Comparison of ENCODE assay signal across 20 cellular contexts in the genomic region with DNA sequence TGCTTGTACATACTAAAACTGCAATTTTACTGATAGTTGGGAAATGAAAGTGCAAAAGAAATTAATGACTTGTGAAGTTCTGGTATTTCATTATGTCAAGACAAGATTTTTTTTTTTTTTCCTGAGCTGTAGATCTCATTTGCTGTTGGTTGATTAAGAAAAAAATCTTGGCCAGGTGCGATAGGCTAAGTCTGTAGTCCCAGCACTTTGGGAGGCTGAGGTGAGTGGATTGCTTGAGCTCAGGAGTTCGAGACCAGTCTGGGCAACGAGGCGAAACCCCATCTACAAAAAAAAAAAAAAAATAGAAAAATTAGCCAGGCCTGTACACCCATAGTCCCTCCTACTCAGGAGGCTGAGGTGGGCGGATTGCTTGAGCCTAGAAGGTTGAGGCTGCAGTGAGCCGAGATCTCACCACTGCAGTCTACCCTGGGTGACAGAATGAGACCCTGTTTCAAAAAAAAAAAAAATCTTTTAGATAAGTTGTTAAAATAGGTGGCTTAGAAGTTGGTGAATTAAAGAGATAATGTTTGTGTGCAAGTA. TPM values are rescaled to one million over a fixed set of nuclear protein-coding genes. Genes with fewer than 3 reads are reported as not detected.
DNase-seq lines count a peak whose midpoint lies in the region; ATAC-seq and TF ChIP-seq lines count a peak whose summit lies in the region.
"Had no signal": no experiment of that assay in that cellular context is flagged by ENCODE, and none has a peak within 500 bp of the region (broad histone marks: within the 10 kb centered on the region; RNA-seq: fewer than 3 reads in every experiment).

No MANE protein-coding gene starts in this region.

- intact Hi-C loops in activated CD4-positive, alpha-beta T cell treated with anti-CD3 and anti-CD28 coated beads for 36 hours (cut with DNase I, micrococcal nuclease), result loop anchor here in 1 of 2 experiments (2.0 kb wide), 1 partner anchor 13 kb away; no protein-coding TSS in a partner anchor
- intact Hi-C loops in activated CD8-positive, alpha-beta T cell treated with anti-CD3 and anti-CD28 coated beads for 36 hours (cut with micrococcal nuclease), result loop anchor here (2.0 kb wide), 1 partner anchor 13 kb away; no protein-coding TSS in a partner anchor
- intact Hi-C loops in natural killer cell (cut with micrococcal nuclease), result loop anchor here (5.0 kb wide), 1 partner anchor 69 kb away; no protein-coding TSS in a partner anchor

- peak overlapping the region; percentile 84 for H3K27ac Mint-ChIP-seq in activated CD4-positive, alpha-beta T cell treated with anti-CD3 and anti-CD28 coated beads for 36 hours
- H3K27ac Mint-ChIP-seq in activated CD8-positive, alpha-beta T cell treated with anti-CD3 and anti-CD28 coated beads for 36 hours, result peak overlapping the region; percentile 89
- H3K27ac Mint-ChIP-seq in natural killer cell, result peak overlapping the region; percentile 73 to 93
- H3K27ac Mint-ChIP-seq: GM23338 had no signal

- TF ChIP-seq CTCF in activated CD8-positive, alpha-beta T cell treated with anti-CD3 and anti-CD28 coated beads for 36 hours (IDR thresholded peaks at IDR 0.05), result no peak
- TF ChIP-seq CTCF in natural killer cell (IDR thresholded peaks at IDR 0.05), result no peak

- CTCF ChIA-PET in activated CD4-positive, alpha-beta T cell treated with anti-CD3 and anti-CD28 coated beads for 36 hours (lab: Charles Lee), result interaction anchor here (0.7 to 3.1 kb wide), 4 partner anchors 11 to 113 kb away, joined by 3 to 33 read pairs (median 4); a partner anchor contains a TSS
- CTCF ChIA-PET in activated CD8-positive, alpha-beta T cell treated with anti-CD3 and anti-CD28 coated beads for 36 hours (lab: Charles Lee), result interaction anchor here (0.6 to 1.4 kb wide), 3 partner anchors 11 to 106 kb away, joined by 3 read pairs; no protein-coding TSS in a partner anchor

- peaks cover 86% of the 10 kb centered on the region for H3K4me1 Mint-ChIP-seq in activated CD4-positive, alpha-beta T cell treated with anti-CD3 and anti-CD28 coated beads for 36 hours
- H3K4me1 Mint-ChIP-seq in activated CD8-positive, alpha-beta T cell treated with anti-CD3 and anti-CD28 coated beads for 36 hours (ENCODE audit: low read depth), result peaks cover 74% of the 10 kb centered on the region
- peaks cover 79 to 81% of the 10 kb centered on the region in 2 donors for H3K4me1 Mint-ChIP-seq in natural killer cell

- H3K36me3 Mint-ChIP-seq in activated CD4-positive, alpha-beta T cell treated with anti-CD3 and anti-CD28 coated beads for 36 hours (ENCODE audit: low read depth), result peaks cover 44% of the 10 kb centered on the region
- peaks cover 50% of the 10 kb centered on the region for H3K36me3 Mint-ChIP-seq in activated CD8-positive, alpha-beta T cell treated with anti-CD3 and anti-CD28 coated beads for 36 hours (ENCODE audit: low read depth)
- no peaks in the 10 kb centered on the region for H3K36me3 Mint-ChIP-seq in natural killer cell

- no peaks in the 10 kb centered on the region for H3K9me3 Mint-ChIP-seq in activated CD4-positive, alpha-beta T cell treated with anti-CD3 and anti-CD28 coated beads for 36 hours (ENCODE audit: low read depth)
- H3K9me3 Mint-ChIP-seq in activated CD8-positive, alpha-beta T cell treated with anti-CD3 and anti-CD28 coated beads for 36 hours, result peaks cover 2% of the 10 kb centered on the region
- H3K9me3 Mint-ChIP-seq in natural killer cell, result no peaks in the 10 kb centered on the region

- ATAC-seq in activated CD4-positive, alpha-beta T cell treated with anti-CD3 and anti-CD28 coated beads for 36 hours, result no peak
- peak; percentile 34 for ATAC-seq in HG02885 (IDR thresholded peaks at IDR 0.05; ENCODE audit: poor library complexity, unreplicated experiment)
- ATAC-seq in activated CD8-positive, alpha-beta T cell treated with anti-CD3 and anti-CD28 coated beads for 36 hours, result peak; percentile 14
- ATAC-seq in natural killer cell, result no peak
- ATAC-seq: body of pancreas, GM23338, right lobe of liver had no signal

- peak; percentile 50 for DNase-seq in activated CD4-positive, alpha-beta T cell treated with anti-CD3 and anti-CD28 coated beads for 36 hours
- DNase-seq in activated CD4-positive, alpha-beta T cell treated with anti-CD3 and anti-CD28 coated beads for 1 hour, result no peak
- peak; percentile 80 for DNase-seq in activated CD8-positive, alpha-beta T cell treated with anti-CD3 and anti-CD28 coated beads for 36 hours
- DNase-seq in natural killer cell (no peak), NCI-H1417 treated with DMSO at 0.1 percent for 48 hours (lab: John Stamatoyannopoulos, UW) (no peak), HCEC 1CT (no peak), T1000 (lab: John Stamatoyannopoulos, UW) (no peak)
- DNase-seq: body of pancreas; C1 segment of cervical spinal cord; cortex of kidney; erythroblast; kidney; NCI-H187; NCI-H524; right lobe of liver; SK-N-SH; stimulated activated CD4-positive, alpha-beta T cell treated with anti-CD3 and anti-CD28 coated beads, Interleukin-2, amount 100 ng/mL, for 24 hours; thyroid gland had no signal

- POLR2A ChIA-PET in activated CD4-positive, alpha-beta T cell treated with anti-CD3 and anti-CD28 coated beads for 36 hours (lab: Charles Lee), result interaction anchor here (0.6 to 2.3 kb wide), 3 partner anchors 12 to 118 kb away, joined by 3 to 10 read pairs (median 4); a partner anchor contains a TSS
- POLR2A ChIA-PET in activated CD8-positive, alpha-beta T cell treated with anti-CD3 and anti-CD28 coated beads for 36 hours (lab: Charles Lee), result interaction anchor here (0.6 to 15.5 kb wide), 8 partner anchors 8 to 120 kb away, joined by 3 to 170 read pairs (median 4); a partner anchor contains a TSS

- no peaks in the 10 kb centered on the region for H3K27me3 Mint-ChIP-seq in activated CD4-positive, alpha-beta T cell treated with anti-CD3 and anti-CD28 coated beads for 36 hours
- H3K27me3 Mint-ChIP-seq in activated CD8-positive, alpha-beta T cell treated with anti-CD3 and anti-CD28 coated beads for 36 hours, result no peaks in the 10 kb centered on the region
- H3K27me3 Mint-ChIP-seq in natural killer cell (ENCODE audit: low read depth in 2 of 2), result no peaks in the 10 kb centered on the region

- peak overlapping the region; percentile 30 for H3K4me3 Mint-ChIP-seq in activated CD4-positive, alpha-beta T cell treated with anti-CD3 and anti-CD28 coated beads for 36 hours
- peak overlapping the region; percentile 73 for H3K4me3 Mint-ChIP-seq in activated CD8-positive, alpha-beta T cell treated with anti-CD3 and anti-CD28 coated beads for 36 hours
- peak overlapping the region; percentile 45 for H3K4me3 Mint-ChIP-seq in natural killer cell
- H3K4me3 Mint-ChIP-seq: GM23338 had no signal

RNA-seq across cellular contexts. Expression of a gene that starts 12.2 kb away (rescaled TPM):
- 10 to 100 TPM; 68.3 to 99.6 TPM for total RNA-seq in activated CD4-positive, alpha-beta T cell treated with anti-CD3 and anti-CD28 coated beads for 36 hours
- total RNA-seq in activated CD8-positive, alpha-beta T cell treated with anti-CD3 and anti-CD28 coated beads for 36 hours, result 100 to 1,000 TPM; 100 to 102 TPM
- 100 to 1,000 TPM; 140 to 183 (median 166) TPM for total RNA-seq in natural killer cell

Comparison
In these comparisons a context has a peak if more than half of its experiments do, and no peak if none do; other contexts are left out.
1. DNase-seq: peak in activated CD4-positive, alpha-beta T cell treated with anti-CD3 and anti-CD28 coated beads for 36 hours (single experiment) and activated CD8-positive, alpha-beta T cell treated with anti-CD3 and anti-CD28 coated beads for 36 hours (single experiment); none in activated CD4-positive, alpha-beta T cell treated with anti-CD3 and anti-CD28 coated beads for 1 hour (single experiment), natural killer cell (single experiment), NCI-H1417 treated with DMSO at 0.1 percent for 48 hours (single experiment), HCEC 1CT (single experiment) and T1000 (single experiment).
2. ATAC-seq: peak in HG02885 (single experiment) and activated CD8-positive, alpha-beta T cell treated with anti-CD3 and anti-CD28 coated beads for 36 hours (single experiment); none in activated CD4-positive, alpha-beta T cell treated with anti-CD3 and anti-CD28 coated beads for 36 hours (single experiment) and natural killer cell (0 of 3).
3. Peak in every context shown above with its lines, with median percentiles within 50 percentile points of each other: H3K27ac Mint-ChIP-seq and H3K4me3 Mint-ChIP-seq.